ENCODE assay signal across 1 cellular context in genomic region chr3:143668924-143669790, GRCh38.
TF ChIP-seq lines count a peak whose summit lies in the region.

No MANE protein-coding gene starts in this region.

TF ChIP-seq in GM12878, 131 proteins besides CTCF, POLR2A, EP300 and RAD21 (continued from another document and continues in another):
- TF ChIP-seq NKRF (conservative IDR thresholded peaks at IDR 0.05) (no peak), NR2C2 (IDR thresholded peaks at IDR 0.05; ENCODE audit: borderline replicate concordance, control insufficient read depth, insufficient read length, low read depth) (no peak), SPI1 (IDR thresholded peaks at IDR 0.05; ENCODE audit: borderline replicate concordance, insufficient read depth, low read depth, low read length) (0 out of 2 replicates have a peak, but pooled peaks have one; percentile 11), NBN (IDR thresholded peaks at IDR 0.05) (no peak), EED (IDR thresholded peaks at IDR 0.05; ENCODE audit: low read depth) (peak; percentile 84), TCF12 (IDR thresholded peaks at IDR 0.05; ENCODE audit: low read depth, low read length) (peak; percentile 93), CHD1 (IDR thresholded peaks at IDR 0.05; ENCODE audit: low read depth, low read length) (no peak), E2F4 (IDR thresholded peaks at IDR 0.05; ENCODE audit: low read depth, low read length) (no peak), RB1 (IDR thresholded peaks at IDR 0.05; ENCODE audit: borderline replicate concordance) (no peak), POLR2AphosphoS2 (IDR thresholded peaks at IDR 0.05; ENCODE audit: low read depth, low read length) (no peak), E2F8 (IDR thresholded peaks at IDR 0.05; ENCODE audit: low read depth, partially characterized antibody) (no peak), HSF1 (IDR thresholded peaks at IDR 0.05; ENCODE audit: low read depth, low read length) (no peak), ETV6 (conservative IDR thresholded peaks at IDR 0.05 in 1 of 2, IDR thresholded peaks at IDR 0.05 in 1 of 2; ENCODE audit: borderline replicate concordance in 1 of 2, low read depth in 1 of 2) (no peak), SUZ12 (IDR thresholded peaks at IDR 0.05; ENCODE audit: unreplicated experiment) (no peak), CBFB (IDR thresholded peaks at IDR 0.05; ENCODE audit: low read depth) (peak; percentile 53), MEF2A (IDR thresholded peaks at IDR 0.05; ENCODE audit: insufficient read depth, low read depth, low read length) (peak; percentile 86), ATF3 (IDR thresholded peaks at IDR 0.05; ENCODE audit: borderline replicate concordance, extremely low read depth, low read depth, low read length) (no peak), SIX5 (IDR thresholded peaks at IDR 0.05; ENCODE audit: low read depth, low read length, severe bottlenecking) (no peak), HDAC6 (IDR thresholded peaks at IDR 0.05; ENCODE audit: unreplicated experiment) (no peak), RUNX3 (IDR thresholded peaks at IDR 0.05; ENCODE audit: low read length) (peak; percentile 83), CREM (IDR thresholded peaks at IDR 0.05; ENCODE audit: low read depth) (peak; percentile 74; the same call in 1 of the 2 replicates), IKZF2 (IDR thresholded peaks at IDR 0.05) (peak; percentile 66 to 67), CEBPB (IDR thresholded peaks at IDR 0.05; ENCODE audit: borderline replicate concordance in 1 of 2, low read depth in 2 of 2, low read length in 2 of 2) (peak in 1 of 2 experiments; percentile 33; a peak in 1 of 4 replicates), WRNIP1 (IDR thresholded peaks at IDR 0.05; ENCODE audit: borderline replicate concordance, low read depth, low read length) (no peak), KAT2A (conservative IDR thresholded peaks at IDR 0.05; ENCODE audit: control insufficient read depth, low read depth, low read length) (no peak), ZSCAN29 (IDR thresholded peaks at IDR 0.05) (no peak), RFX5 (IDR thresholded peaks at IDR 0.05; ENCODE audit: low read depth, low read length) (no peak), NR2C1 (IDR thresholded peaks at IDR 0.05) (no peak), TCF7 (IDR thresholded peaks at IDR 0.05; ENCODE audit: borderline replicate concordance) (no peak), CBX3 (IDR thresholded peaks at IDR 0.05; ENCODE audit: borderline replicate concordance, low read depth) (no peak), STAT3 (IDR thresholded peaks at IDR 0.05; ENCODE audit: low read depth, low read length) (no peak), FOXM1 (IDR thresholded peaks at IDR 0.05; ENCODE audit: low read depth, low read length) (peak; percentile 76), IRF5 (IDR thresholded peaks at IDR 0.05; ENCODE audit: borderline replicate concordance) (no peak), ZNF217 (IDR thresholded peaks at IDR 0.05) (no peak; the same call in 1 of the 2 replicates), HDAC2 (IDR thresholded peaks at IDR 0.05) (no peak), RBBP5 (conservative IDR thresholded peaks at IDR 0.05) (no peak), CHD4 (IDR thresholded peaks at IDR 0.05) (no peak), SRF (IDR thresholded peaks at IDR 0.05; ENCODE audit: low read depth in 2 of 2, low read length in 2 of 2) (no peak), MTA3 (IDR thresholded peaks at IDR 0.05; ENCODE audit: borderline replicate concordance, low read length) (no peak; the same call in 1 of the 2 replicates), BRCA1 (IDR thresholded peaks at IDR 0.05; ENCODE audit: low read depth, low read length) (no peak), CREB1 (IDR thresholded peaks at IDR 0.05; ENCODE audit: low read depth) (peak; percentile 75), ZNF207 (IDR thresholded peaks at IDR 0.05; ENCODE audit: borderline replicate concordance) (no peak), ZBTB11 (CRISPR knock-in tag; IDR thresholded peaks at IDR 0.05) (no peak), GABPA (IDR thresholded peaks at IDR 0.05; ENCODE audit: low read depth) (no peak), FOS (IDR thresholded peaks at IDR 0.05; ENCODE audit: borderline replicate concordance, extremely low read depth, insufficient read length) (no peak), IRF4 (IDR thresholded peaks at IDR 0.05; ENCODE audit: low read depth, low read length) (no peak), SIN3A (IDR thresholded peaks at IDR 0.05; ENCODE audit: low read depth, low read length) (no peak), RELB (IDR thresholded peaks at IDR 0.05; ENCODE audit: low read depth) (peak; percentile 45; the same call in 1 of the 2 replicates), CHD2 (IDR thresholded peaks at IDR 0.05; ENCODE audit: borderline replicate concordance, low read depth, low read length) (no peak), SMARCA5 (IDR thresholded peaks at IDR 0.05) (no peak), KLF5 (IDR thresholded peaks at IDR 0.05; ENCODE audit: partially characterized antibody) (no peak), BHLHE40 (IDR thresholded peaks at IDR 0.05; ENCODE audit: borderline replicate concordance in 1 of 2, low read depth in 2 of 2, low read length in 1 of 2) (no peak), ZBTB4 (CRISPR knock-in tag; IDR thresholded peaks at IDR 0.05) (no peak), JUNB (IDR thresholded peaks at IDR 0.05) (no peak)
